8 cellular contexts compared by ENCODE assay signal in the genomic region with DNA sequence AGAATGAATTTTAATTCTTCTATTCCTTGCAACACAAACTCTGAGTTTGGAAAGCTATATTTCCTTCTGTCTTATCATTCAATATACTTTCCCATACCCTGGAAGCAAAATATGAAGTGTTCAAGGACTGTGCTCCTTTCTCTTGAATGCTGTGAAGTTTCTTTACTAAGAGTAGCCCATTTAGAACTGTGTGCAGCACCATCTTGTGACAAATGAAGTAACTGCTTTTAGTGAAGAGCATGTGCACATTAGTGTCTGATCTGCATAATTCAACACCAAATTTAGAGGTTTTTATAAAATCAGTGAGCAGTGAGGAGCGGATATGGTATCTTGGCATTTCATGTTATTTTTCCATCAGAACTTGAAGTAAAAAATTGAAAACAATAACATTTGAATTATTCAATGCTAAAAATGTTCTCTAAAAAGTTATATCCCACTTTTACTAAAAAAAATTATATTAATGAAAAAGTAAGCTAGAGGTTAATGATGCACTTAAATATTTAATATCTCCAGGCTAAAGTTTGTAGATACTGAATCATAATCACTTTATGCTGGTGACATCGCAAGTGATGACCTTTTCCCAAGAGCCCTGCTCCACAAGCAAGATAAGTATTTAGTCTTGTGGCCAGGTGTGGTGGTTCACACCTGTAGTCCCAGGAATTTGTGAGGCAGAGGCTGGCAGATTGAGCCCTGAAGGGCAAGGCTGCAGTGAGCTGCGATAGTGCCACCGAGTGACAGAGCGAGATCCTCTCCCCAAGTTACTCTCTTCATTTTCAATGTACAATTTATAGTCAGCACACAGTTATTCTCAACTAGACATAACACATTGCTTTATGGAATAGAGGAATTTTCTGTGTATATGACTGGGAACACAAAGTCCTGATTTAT.
A peak's percentile ranks its signal among the peaks of the same experiment; 100 is the strongest.
DNase-seq lines count a peak whose midpoint lies in the region; ATAC-seq, FAIRE-seq and TF ChIP-seq lines count a peak whose summit lies in the region.

No MANE protein-coding gene starts in this region.

- POLR2A ChIA-PET in Panc1 (lab: Charles Lee) = no interaction called here

- no peak for FAIRE-seq in frontal cortex (lab: Jason Lieb, UNC)

- H3K9me3 Mint-ChIP-seq in endothelial cell (ENCODE audit: unreplicated experiment) = no peaks in the 10 kb centered on the region

- H3K36me3 ChIP-seq in Panc1 (ENCODE audit: control insufficient read depth, insufficient read depth, low read length) (no peaks in the 10 kb centered on the region; the same call in 1 of the 2 replicates), H7 (replicated peaks; ENCODE audit: control insufficient read depth, insufficient read depth, low read length) (no peaks in the 10 kb centered on the region), tibial nerve (no peaks in the 10 kb centered on the region)

- no peak for TF ChIP-seq POLR2A in tibial nerve (IDR thresholded peaks at IDR 0.05)

- TF ChIP-seq CTCF in Panc1 (IDR thresholded peaks at IDR 0.05) (peak; percentile 47; the same call in 1 of the 2 replicates), endothelial cell (IDR thresholded peaks at IDR 0.05; ENCODE audit: unreplicated experiment) (no peak), tibial nerve (IDR thresholded peaks at IDR 0.05) (no peak)

- in situ Hi-C loops in KBM-7 (cut with MboI; ENCODE audit: low pct_unique_long_range_greater_than_20kb, low sequenced_read_pairs) = no loop called here
- in situ Hi-C loops in Panc1 (cut with HindIII; ENCODE audit: low pct_unique_long_range_greater_than_20kb, low sequenced_read_pairs) = no loop called here

- no peaks in the 10 kb centered on the region for H3K4me1 ChIP-seq in Panc1 (ENCODE audit: control insufficient read depth, insufficient read depth, low read length)
- no peaks in the 10 kb centered on the region for H3K4me1 ChIP-seq in tibial nerve

- H3K27ac ChIP-seq in Panc1 (ENCODE audit: low read length) (no peak overlapping the region), tibial nerve (no peak overlapping the region)

- CTCF ChIA-PET in Panc1 (lab: Charles Lee) = no interaction called here

- peak; percentile 75 for ATAC-seq in Panc1

- no peaks in the 10 kb centered on the region for H3K9me3 ChIP-seq in Panc1 (ENCODE audit: control insufficient read depth, insufficient read depth, low read depth, low read length)
- no peaks in the 10 kb centered on the region for H3K9me3 ChIP-seq in tibial nerve

- no peaks in the 10 kb centered on the region for H3K36me3 Mint-ChIP-seq in endothelial cell (ENCODE audit: low read depth, unreplicated experiment)

- peaks cover 4% of the 10 kb centered on the region for H3K4me1 Mint-ChIP-seq in endothelial cell (ENCODE audit: unreplicated experiment)

- no peak overlapping the region for H3K27ac Mint-ChIP-seq in endothelial cell (ENCODE audit: unreplicated experiment)

- no peaks in the 10 kb centered on the region for H3K27me3 ChIP-seq in Panc1 (ENCODE audit: control insufficient read depth, insufficient read depth, low read length)
- H3K27me3 ChIP-seq in H7 (ENCODE audit: control insufficient read depth, insufficient read depth, low read length) = no peaks in the 10 kb centered on the region
- no peaks in the 10 kb centered on the region for H3K27me3 ChIP-seq in tibial nerve

- no TSS peak for BruUV-seq in Panc1 (replicated peaks; lab: Mats Ljungman, UMichigan)

- intact Hi-C loops in Panc1 (cut with micrococcal nuclease; ENCODE audit: unreplicated experiment) = loop anchor here (2.0 kb wide), 1 partner anchor 461 kb away; no protein-coding TSS in a partner anchor

- DNase-seq in COR-L47 (lab: John Stamatoyannopoulos, UW) (peak; percentile 42), KBM-7 (peak; percentile 23), Panc1 (ENCODE audit: low read depth, low spot score) (peak; percentile 17), frontal cortex (ENCODE audit: low spot score in 2 of 2) (peak; percentile 2 to 9), endothelial cell (ENCODE audit: low spot score) (no peak), H7 (no peak), ecto neural progenitor cell (ENCODE audit: low spot score) (no peak), tibial nerve (ENCODE audit: low spot score in 2 of 2) (no peak)

- H3K4me3 ChIP-seq in Panc1 (ENCODE audit: low read depth in 2 of 2, low read length in 2 of 2) (no peak overlapping the region), H7 (ENCODE audit: insufficient read depth, low read depth, low read length) (no peak overlapping the region), tibial nerve (no peak overlapping the region)

- no peak for TF ChIP-seq EP300 in tibial nerve (IDR thresholded peaks at IDR 0.05)

- WGBS in tibial nerve, 2 donors = 81 to 87% methylated on average over 5 of the region's 5 CpGs

- no peak overlapping the region for H3K4me3 Mint-ChIP-seq in endothelial cell (ENCODE audit: unreplicated experiment)

- H3K27me3 Mint-ChIP-seq in endothelial cell (ENCODE audit: unreplicated experiment) = no peaks in the 10 kb centered on the region

Comparison
In these comparisons a context has a peak if more than half of its experiments do, and no peak if none do; other contexts are left out.
1. DNase-seq: peak in COR-L47 (single experiment), KBM-7 (single experiment), Panc1 (single experiment) and frontal cortex (2 of 2); none in endothelial cell (single experiment), H7 (single experiment), ecto neural progenitor cell (single experiment) and tibial nerve (0 of 2).